ENCODE assay signal across 23 cellular contexts in the genomic region with DNA sequence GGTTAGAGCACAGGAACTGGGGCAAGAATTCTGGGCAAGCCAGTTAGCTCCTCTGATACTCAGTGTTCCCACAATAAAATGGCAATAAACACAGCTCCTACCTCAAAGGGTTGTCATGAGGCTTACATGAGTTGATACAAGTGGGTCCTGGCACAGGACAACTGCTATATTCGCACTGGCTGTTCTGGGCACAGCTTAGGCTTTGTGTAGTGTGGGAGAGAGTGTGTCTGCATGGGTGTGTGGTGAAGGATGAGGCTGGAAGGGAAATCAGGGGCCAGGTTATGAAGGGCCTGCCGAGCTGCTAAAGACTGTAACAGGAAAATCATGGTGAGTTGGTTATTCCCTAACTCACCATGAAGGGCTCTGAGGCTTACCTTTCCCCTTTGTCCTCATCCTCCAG. TPM values are rescaled to one million over a fixed set of nuclear protein-coding genes. Genes with fewer than 3 reads are reported as not detected.
DNase-seq lines count a peak whose midpoint lies in the region; ATAC-seq and TF ChIP-seq lines count a peak whose summit lies in the region.
"Had no signal": no experiment of that assay in that cellular context is flagged by ENCODE, and none has a peak within 500 bp of the region (broad histone marks: within the 10 kb centered on the region; RNA-seq: fewer than 3 reads in every experiment).

No MANE protein-coding gene starts in this region.

- no peak overlapping the region for H3K4me2 ChIP-seq in H9 (ENCODE audit: insufficient read depth, insufficient read length, low read length)
- H3K4me2 ChIP-seq: A549 had no signal

- no peak overlapping the region for H3K9ac ChIP-seq in H9 (ENCODE audit: extremely low read depth, insufficient read length, low read length)

- H3K56ac ChIP-seq in H9 (ENCODE audit: insufficient read length, low read depth, low read length), result no peak overlapping the region

- no peak overlapping the region for H2AK5ac ChIP-seq in H9 (ENCODE audit: insufficient read length, low read length)

- no peak overlapping the region for H3K4ac ChIP-seq in H9 (ENCODE audit: low read depth, low read length)

- H2BK12ac ChIP-seq in H9 (ENCODE audit: insufficient read length, low read depth, low read length), result no peak overlapping the region

- H4K8ac ChIP-seq in H9 (replicated peaks; ENCODE audit: insufficient read length, low read depth, low read length), result no peak overlapping the region

- H3K18ac ChIP-seq in H9 (ENCODE audit: insufficient read length, low read depth, low read length), result no peak overlapping the region

- H3T11ph ChIP-seq in H9 (ENCODE audit: low read length), result no peak overlapping the region

- H3K4me1 Mint-ChIP-seq in H9, result peaks cover 57 to 64% of the 10 kb centered on the region in 2 experiments
- peaks cover 32% of the 10 kb centered on the region for H3K4me1 Mint-ChIP-seq in central memory CD8-positive, alpha-beta T cell
- H3K4me1 Mint-ChIP-seq in mesothelial cell of epicardium, result peaks cover 4% of the 10 kb centered on the region

- no peaks in the 10 kb centered on the region for H3K27me3 Mint-ChIP-seq in H9 (ENCODE audit: low read depth)
- H3K27me3 Mint-ChIP-seq in central memory CD8-positive, alpha-beta T cell, result no peaks in the 10 kb centered on the region
- no peaks in the 10 kb centered on the region for H3K27me3 Mint-ChIP-seq in mesothelial cell of epicardium (ENCODE audit: low read depth)

- no peak overlapping the region for H3K23ac ChIP-seq in H9 (ENCODE audit: insufficient read length, low read depth, low read length)

- H3K79me2 ChIP-seq in H9 (ENCODE audit: insufficient read depth, low read length), result no peaks in the 10 kb centered on the region

- no peak overlapping the region for H4K5ac ChIP-seq in H9 (ENCODE audit: insufficient read length, low read depth, low read length)

- H2BK120ac ChIP-seq in H9 (ENCODE audit: low read depth, low read length, poor library complexity, severe bottlenecking), result no peak overlapping the region

- WGBS in H9 (ENCODE audit: extremely low coverage, insufficient read length, low lambda C conversion rate), result no CpG with 5 or more reads among the region's 2 CpGs

- H2BK15ac ChIP-seq in H9 (ENCODE audit: low read depth, low read length), result no peak overlapping the region

- no peak overlapping the region for H2AFZ ChIP-seq in H9 (ENCODE audit: low read length)

- peaks cover 15 to 21% of the 10 kb centered on the region in 2 donors for H3K36me3 Mint-ChIP-seq in activated naive CD4-positive, alpha-beta T cell treated with anti-CD3 and anti-CD28 coated beads, Interleukin-2, amount 50 U/mL, for 72 hours
- H3K36me3 Mint-ChIP-seq in H9 (ENCODE audit: insufficient read depth in 1 of 3, low read depth in 3 of 3) (peaks cover 3 to 17% (median 16%) of the 10 kb centered on the region in 3 experiments; a peak in 6 of 7 replicates), mesothelial cell of epicardium (peaks cover 19% of the 10 kb centered on the region)
- peaks cover 26% of the 10 kb centered on the region for H3K36me3 Mint-ChIP-seq in central memory CD8-positive, alpha-beta T cell (ENCODE audit: insufficient read depth)

- H3K23me2 ChIP-seq in H9 (ENCODE audit: insufficient read length, low read depth, low read length, poor library complexity, severe bottlenecking), result no peaks in the 10 kb centered on the region

- TF ChIP-seq POLR2A in GM18505 (IDR thresholded peaks at IDR 0.05; ENCODE audit: borderline replicate concordance, extremely low read depth, insufficient read depth, insufficient read length), result no peak

- no peak overlapping the region for H4K91ac ChIP-seq in H9 (ENCODE audit: insufficient read length, low read depth, low read length)

- peak; percentile 11 to 28 for ATAC-seq in activated naive CD4-positive, alpha-beta T cell treated with anti-CD3 and anti-CD28 coated beads, Interleukin-2, amount 50 U/mL, for 72 hours
- ATAC-seq in central memory CD8-positive, alpha-beta T cell (replicated peaks; ENCODE audit: extremely low read depth, poor library complexity, severe bottlenecking), result no peak
- ATAC-seq in GM18505 (IDR thresholded peaks at IDR 0.05; ENCODE audit: unreplicated experiment), result no peak
- ATAC-seq: GM12878, HCT116 had no signal

- H3K27ac ChIP-seq in H9 (ENCODE audit: insufficient read length, low read depth, low read length), result no peak overlapping the region
- H3K27ac ChIP-seq: A549, C4-2B, SJCRH30 had no signal

- no peak for TF ChIP-seq CTCF in H9 (conservative IDR thresholded peaks at IDR 0.05)
- no peak for TF ChIP-seq CTCF in mesothelial cell of epicardium (IDR thresholded peaks at IDR 0.05; ENCODE audit: unreplicated experiment)

- H3K9me3 Mint-ChIP-seq in activated naive CD4-positive, alpha-beta T cell treated with anti-CD3 and anti-CD28 coated beads, Interleukin-2, amount 50 U/mL, for 72 hours, result no peaks in the 10 kb centered on the region
- no peaks in the 10 kb centered on the region for H3K9me3 Mint-ChIP-seq in H9
- no peaks in the 10 kb centered on the region for H3K9me3 Mint-ChIP-seq in central memory CD8-positive, alpha-beta T cell
- no peaks in the 10 kb centered on the region for H3K9me3 Mint-ChIP-seq in mesothelial cell of epicardium

- DNase-seq in activated naive CD4-positive, alpha-beta T cell treated with anti-CD3 and anti-CD28 coated beads, Interleukin-2, amount 50 U/mL, for 72 hours (ENCODE audit: low spot score in 2 of 2), result no peak
- DNase-seq in activated naive CD4-positive, alpha-beta T cell (lab: John Stamatoyannopoulos, UW), result no peak
- DNase-seq in H9 (peak; percentile 16), mesothelial cell of epicardium (ENCODE audit: low spot score in 2 of 2, unreplicated experiment in 2 of 2) (no peak), NK-92 (lab: John Stamatoyannopoulos, UW; ENCODE audit: unreplicated experiment) (no peak), MV-4-11 (lab: John Stamatoyannopoulos, UW) (no peak)
- DNase-seq in central memory CD8-positive, alpha-beta T cell (ENCODE audit: low spot score in 2 of 2), result no peak
- DNase-seq: DMS 273 treated with DMSO at 0.1 percent for 48 hours; GDM1; KG1; NCI-H1105; NCI-H187; NCI-H526 treated with DMSO at 0.1 percent for 48 hours; NK-92 treated with Interleukin-12 subunit alpha and Interleukin-12 subunit beta, amount 100 ng/mL, for 24 hours; RPMI8226; SJCRH30 had no signal

- H2BK20ac ChIP-seq in H9 (ENCODE audit: low read depth, low read length, poor library complexity, severe bottlenecking), result no peak overlapping the region

- no peak overlapping the region for H3K14ac ChIP-seq in H9 (ENCODE audit: insufficient read depth, low read length)

- H3K9me3 ChIP-seq in H9 (ENCODE audit: control insufficient read depth, low read depth, low read length), result no peaks in the 10 kb centered on the region
- H3K9me3 ChIP-seq: A549, SJCRH30 had no signal

- H3K4me3 Mint-ChIP-seq in H9 (no peak overlapping the region), mesothelial cell of epicardium (no peak overlapping the region)
- no peak overlapping the region for H3K4me3 Mint-ChIP-seq in central memory CD8-positive, alpha-beta T cell

- H3K27ac Mint-ChIP-seq in activated naive CD4-positive, alpha-beta T cell treated with anti-CD3 and anti-CD28 coated beads, Interleukin-2, amount 50 U/mL, for 72 hours, result no peak overlapping the region
- H3K27ac Mint-ChIP-seq in H9 (no peak overlapping the region), mesothelial cell of epicardium (peak overlapping the region; percentile 15)
- H3K27ac Mint-ChIP-seq in central memory CD8-positive, alpha-beta T cell (ENCODE audit: low read depth), result peak overlapping the region; percentile 60

- H4K20me1 ChIP-seq in H9 (ENCODE audit: control insufficient read depth, insufficient read depth, insufficient read length), result no peaks in the 10 kb centered on the region

- H3K79me1 ChIP-seq in H9 (ENCODE audit: insufficient read depth, low read depth, low read length, poor library complexity, severe bottlenecking), result no peaks in the 10 kb centered on the region

- H3K27me3 ChIP-seq in H9 (ENCODE audit: insufficient read depth, low read length), result no peaks in the 10 kb centered on the region
- H3K27me3 ChIP-seq: SJCRH30 had no signal

- no peak overlapping the region for H2BK5ac ChIP-seq in H9 (ENCODE audit: insufficient read length, low read length)

- peaks cover 11% of the 10 kb centered on the region; the same call in 1 of the 2 replicates for H3K4me1 ChIP-seq in H9 (ENCODE audit: insufficient read depth, low read length)
- H3K4me1 ChIP-seq: A549, SJCRH30 had no signal

RNA-seq across cellular contexts. Expression of a gene that starts 18.7 kb away (rescaled TPM):
- total RNA-seq in activated naive CD4-positive, alpha-beta T cell treated with anti-CD3 and anti-CD28 coated beads, Interleukin-2, amount 50 U/mL, for 72 hours, result 10 to 100 TPM; 27.0 to 49.3 TPM
- total RNA-seq in H9 (2021) (36.3 and 36.4 TPM in 2 replicates), mesothelial cell of epicardium (57.8 to 61.7 TPM (median 60.6 TPM) in 3 replicates)

RNA-seq across cellular contexts. Expression of a gene that starts 19.8 kb away (rescaled TPM):
- not detected for total RNA-seq in activated naive CD4-positive, alpha-beta T cell treated with anti-CD3 and anti-CD28 coated beads, Interleukin-2, amount 50 U/mL, for 72 hours
- total RNA-seq in H9 (2021) (0.75 and 0.96 TPM in 2 replicates), mesothelial cell of epicardium (not detected in 3 replicates)
- total RNA-seq: M059J, OCI-LY7, SJCRH30 had no signal

Comparison
In these comparisons a context has a peak if more than half of its experiments do, and no peak if none do; other contexts are left out.
1. ATAC-seq: peak in activated naive CD4-positive, alpha-beta T cell treated with anti-CD3 and anti-CD28 coated beads, Interleukin-2, amount 50 U/mL, for 72 hours (2 of 2); none in central memory CD8-positive, alpha-beta T cell (single experiment) and GM18505 (single experiment).
2. H3K27ac Mint-ChIP-seq: peak in central memory CD8-positive, alpha-beta T cell (single experiment) and mesothelial cell of epicardium (single experiment); none in activated naive CD4-positive, alpha-beta T cell treated with anti-CD3 and anti-CD28 coated beads, Interleukin-2, amount 50 U/mL, for 72 hours (0 of 2) and H9 (0 of 3).